Comparison of ENCODE assay signal across 9 cellular contexts in genomic region chr10:42952358-42952757, GRCh38.
DNase-seq lines count a peak whose midpoint lies in the region; ATAC-seq and TF ChIP-seq lines count a peak whose summit lies in the region.
"Had no signal": no experiment of that assay in that cellular context is flagged by ENCODE, and none has a peak within 500 bp of the region (broad histone marks: within the 10 kb centered on the region; RNA-seq: fewer than 3 reads in every experiment).

No MANE protein-coding gene starts in this region.

- DNase-seq in activated CD8-positive, alpha-beta T cell treated with anti-CD3 and anti-CD28 coated beads, Interleukin-2, amount 10 ng/mL, durations not matched to agents 7 days and 5 days, result peak; percentile 19
- no peak for DNase-seq in activated CD8-positive, alpha-beta T cell treated with anti-CD3 and anti-CD28 coated beads for 36 hours
- DNase-seq in body of pancreas (peak; percentile 44 to 64 (median 51)), kidney tubule cell (ENCODE audit: low spot score) (peak; percentile 70), upper lobe of right lung (peak; percentile 67), NCI-H1694 treated with DMSO at 0.1 percent for 48 hours (lab: John Stamatoyannopoulos, UW) (no peak)
- DNase-seq: AML-193 had no signal

- no peak overlapping the region for H3K27ac Mint-ChIP-seq in activated CD8-positive, alpha-beta T cell treated with anti-CD3 and anti-CD28 coated beads, Interleukin-2, amount 10 ng/mL, durations not matched to agents 7 days and 5 days
- no peak overlapping the region for H3K27ac Mint-ChIP-seq in activated CD8-positive, alpha-beta T cell treated with anti-CD3 and anti-CD28 coated beads for 36 hours

- H3K4me3 Mint-ChIP-seq in activated CD8-positive, alpha-beta T cell treated with anti-CD3 and anti-CD28 coated beads, Interleukin-2, amount 10 ng/mL, durations not matched to agents 7 days and 5 days, result no peak overlapping the region
- no peak overlapping the region for H3K4me3 Mint-ChIP-seq in activated CD8-positive, alpha-beta T cell treated with anti-CD3 and anti-CD28 coated beads for 36 hours

- no peaks in the 10 kb centered on the region for H3K9me3 ChIP-seq in body of pancreas
- no peaks in the 10 kb centered on the region for H3K9me3 ChIP-seq in upper lobe of right lung

- intact Hi-C loops in activated CD8-positive, alpha-beta T cell treated with anti-CD3 and anti-CD28 coated beads for 36 hours (cut with micrococcal nuclease), result no loop called here
- intact Hi-C loops in body of pancreas (cut with DNase I), result no loop called here
- intact Hi-C loops in upper lobe of right lung (cut with DNase I), result no loop called here

- no peaks in the 10 kb centered on the region for H3K4me1 Mint-ChIP-seq in activated CD8-positive, alpha-beta T cell treated with anti-CD3 and anti-CD28 coated beads, Interleukin-2, amount 10 ng/mL, durations not matched to agents 7 days and 5 days (ENCODE audit: low read depth)
- H3K4me1 Mint-ChIP-seq in activated CD8-positive, alpha-beta T cell treated with anti-CD3 and anti-CD28 coated beads for 36 hours (ENCODE audit: low read depth), result no peaks in the 10 kb centered on the region

- H3K9me3 Mint-ChIP-seq in activated CD8-positive, alpha-beta T cell treated with anti-CD3 and anti-CD28 coated beads, Interleukin-2, amount 10 ng/mL, durations not matched to agents 7 days and 5 days (ENCODE audit: insufficient read depth), result no peaks in the 10 kb centered on the region
- H3K9me3 Mint-ChIP-seq in activated CD8-positive, alpha-beta T cell treated with anti-CD3 and anti-CD28 coated beads for 36 hours, result no peaks in the 10 kb centered on the region

- H3K4me3 ChIP-seq in body of pancreas, result no peak overlapping the region
- no peak overlapping the region for H3K4me3 ChIP-seq in upper lobe of right lung

- no peak for TF ChIP-seq POLR2A in body of pancreas (IDR thresholded peaks at IDR 0.05)

- H3K27me3 ChIP-seq in body of pancreas (peaks cover 0 to 5% of the 10 kb centered on the region in 2 donors), upper lobe of right lung (peaks cover 14% of the 10 kb centered on the region)

- no peaks in the 10 kb centered on the region for H3K36me3 Mint-ChIP-seq in activated CD8-positive, alpha-beta T cell treated with anti-CD3 and anti-CD28 coated beads, Interleukin-2, amount 10 ng/mL, durations not matched to agents 7 days and 5 days (ENCODE audit: low read depth)
- H3K36me3 Mint-ChIP-seq in activated CD8-positive, alpha-beta T cell treated with anti-CD3 and anti-CD28 coated beads for 36 hours (ENCODE audit: low read depth), result no peaks in the 10 kb centered on the region

- no peak for TF ChIP-seq CTCF in activated CD8-positive, alpha-beta T cell treated with anti-CD3 and anti-CD28 coated beads for 36 hours (IDR thresholded peaks at IDR 0.05)
- TF ChIP-seq CTCF in body of pancreas (IDR thresholded peaks at IDR 0.05), result no peak
- no peak for TF ChIP-seq CTCF in upper lobe of right lung (IDR thresholded peaks at IDR 0.05)

- H3K36me3 ChIP-seq in body of pancreas (replicated peaks in 1 of 2; ENCODE audit: insufficient read depth in 1 of 2, low read depth in 2 of 2), result no peaks in the 10 kb centered on the region
- no peaks in the 10 kb centered on the region for H3K36me3 ChIP-seq in upper lobe of right lung

- CTCF ChIA-PET in activated CD8-positive, alpha-beta T cell treated with anti-CD3 and anti-CD28 coated beads, Interleukin-2, amount 10 ng/mL, durations not matched to agents 7 days and 5 days (lab: Charles Lee), result no interaction called here
- CTCF ChIA-PET in activated CD8-positive, alpha-beta T cell treated with anti-CD3 and anti-CD28 coated beads for 36 hours (lab: Charles Lee), result no interaction called here

- peaks cover 14% of the 10 kb centered on the region for H3K27me3 Mint-ChIP-seq in activated CD8-positive, alpha-beta T cell treated with anti-CD3 and anti-CD28 coated beads, Interleukin-2, amount 10 ng/mL, durations not matched to agents 7 days and 5 days (ENCODE audit: low read depth)
- H3K27me3 Mint-ChIP-seq in activated CD8-positive, alpha-beta T cell treated with anti-CD3 and anti-CD28 coated beads for 36 hours, result peaks cover 2% of the 10 kb centered on the region

- ATAC-seq in activated CD8-positive, alpha-beta T cell treated with anti-CD3 and anti-CD28 coated beads, Interleukin-2, amount 10 ng/mL, durations not matched to agents 7 days and 5 days, result no peak
- ATAC-seq in activated CD8-positive, alpha-beta T cell treated with anti-CD3 and anti-CD28 coated beads for 36 hours, result no peak
- peak; percentile 65 for ATAC-seq in body of pancreas
- ATAC-seq in upper lobe of right lung, result peak; percentile 64
- ATAC-seq in GM21825 (IDR thresholded peaks at IDR 0.05; ENCODE audit: unreplicated experiment), result no peak
- no peak for ATAC-seq in HG03442 (IDR thresholded peaks at IDR 0.05; ENCODE audit: unreplicated experiment)

- POLR2A ChIA-PET in activated CD8-positive, alpha-beta T cell treated with anti-CD3 and anti-CD28 coated beads, Interleukin-2, amount 10 ng/mL, durations not matched to agents 7 days and 5 days (lab: Charles Lee), result no interaction called here
- POLR2A ChIA-PET in activated CD8-positive, alpha-beta T cell treated with anti-CD3 and anti-CD28 coated beads for 36 hours (lab: Charles Lee), result no interaction called here

- peak overlapping the region in 3 of 4 donors; percentile 32 to 51 (median 44) for H3K27ac ChIP-seq in body of pancreas
- no peak overlapping the region for H3K27ac ChIP-seq in upper lobe of right lung

- WGBS in body of pancreas, 2 donors, result 16 to 20% methylated on average over 14 of the region's 14 CpGs

- H3K4me1 ChIP-seq in body of pancreas (peaks cover 17% of the 10 kb centered on the region), upper lobe of right lung (no peaks in the 10 kb centered on the region)

Comparison
In these comparisons a context has a peak if more than half of its experiments do, and no peak if none do; other contexts are left out.
1. DNase-seq: peak in activated CD8-positive, alpha-beta T cell treated with anti-CD3 and anti-CD28 coated beads, Interleukin-2, amount 10 ng/mL, durations not matched to agents 7 days and 5 days (single experiment), body of pancreas (4 of 4), kidney tubule cell (single experiment) and upper lobe of right lung (single experiment); none in activated CD8-positive, alpha-beta T cell treated with anti-CD3 and anti-CD28 coated beads for 36 hours (single experiment) and NCI-H1694 treated with DMSO at 0.1 percent for 48 hours (single experiment).
2. ATAC-seq: peak in body of pancreas (single experiment) and upper lobe of right lung (single experiment); none in activated CD8-positive, alpha-beta T cell treated with anti-CD3 and anti-CD28 coated beads, Interleukin-2, amount 10 ng/mL, durations not matched to agents 7 days and 5 days (single experiment), activated CD8-positive, alpha-beta T cell treated with anti-CD3 and anti-CD28 coated beads for 36 hours (single experiment), GM21825 (single experiment) and HG03442 (single experiment).